ENCODE assay signal across 15 cellular contexts in genomic region chr6:11494786-11495564, GRCh38. TPM values are rescaled to one million over a fixed set of nuclear protein-coding genes. Genes with fewer than 3 reads are reported as not detected.
A peak's percentile ranks its signal among the peaks of the same experiment; 100 is the strongest.
DNase-seq lines count a peak whose midpoint lies in the region; ATAC-seq, FAIRE-seq and TF ChIP-seq lines count a peak whose summit lies in the region.
"Had no signal": no experiment of that assay in that cellular context is flagged by ENCODE, and none has a peak within 500 bp of the region (broad histone marks: within the 10 kb centered on the region; RNA-seq: fewer than 3 reads in every experiment).

No MANE protein-coding gene starts in this region.

- H3K9ac ChIP-seq in astrocyte (ENCODE audit: low read length), result no peak overlapping the region

- no peaks in the 10 kb centered on the region for H3K36me3 Mint-ChIP-seq in astrocyte (ENCODE audit: low read depth, unreplicated experiment)
- H3K36me3 Mint-ChIP-seq in naive B cell, result no peaks in the 10 kb centered on the region
- H3K36me3 Mint-ChIP-seq: activated CD8-positive, alpha-beta memory T cell treated with anti-CD3 and anti-CD28 coated beads, Interleukin-2, amount 10 ng/mL, durations not matched to agents 7 days and 5 days; activated naive CD8-positive, alpha-beta T cell had no signal

- in situ Hi-C loops in G401 (cut with HindIII; ENCODE audit: low sequenced_read_pairs), result no loop called here

- H3K27ac Mint-ChIP-seq in astrocyte (ENCODE audit: unreplicated experiment) (peak overlapping the region; percentile 71), naive B cell (peak overlapping the region in 5 of 6 donors; percentile 26 to 88 (median 78))
- H3K27ac Mint-ChIP-seq: activated CD8-positive, alpha-beta memory T cell treated with anti-CD3 and anti-CD28 coated beads, Interleukin-2, amount 10 ng/mL, durations not matched to agents 7 days and 5 days; activated naive CD8-positive, alpha-beta T cell had no signal

- no peak overlapping the region for H3K4me3 ChIP-seq in astrocyte (ENCODE audit: insufficient read depth, low read depth, low read length)
- H3K4me3 ChIP-seq: thoracic aorta had no signal

- H3K4me1 Mint-ChIP-seq in astrocyte (ENCODE audit: low read depth, unreplicated experiment) (peaks cover 21% of the 10 kb centered on the region), naive B cell (peaks cover 0 to 14% (median 12%) of the 10 kb centered on the region in 3 donors)

- H3K9me3 Mint-ChIP-seq in astrocyte (ENCODE audit: unreplicated experiment), result no peaks in the 10 kb centered on the region
- H3K9me3 Mint-ChIP-seq in naive B cell, result peaks cover 0 to 4% (median 1%) of the 10 kb centered on the region in 7 donors
- H3K9me3 Mint-ChIP-seq: neural crest cell had no signal

- no peak for TF ChIP-seq CTCF in astrocyte (IDR thresholded peaks at IDR 0.05; ENCODE audit: insufficient read depth, low read depth, low read length)

- H3K4me1 ChIP-seq in astrocyte (ENCODE audit: insufficient read depth, low read length), result peaks cover 7% of the 10 kb centered on the region

- no peaks in the 10 kb centered on the region for H3K27me3 Mint-ChIP-seq in astrocyte (ENCODE audit: low read depth, unreplicated experiment)
- no peaks in the 10 kb centered on the region for H3K27me3 Mint-ChIP-seq in naive B cell
- H3K27me3 Mint-ChIP-seq: activated CD8-positive, alpha-beta memory T cell treated with anti-CD3 and anti-CD28 coated beads, Interleukin-2, amount 10 ng/mL, durations not matched to agents 7 days and 5 days; activated naive CD8-positive, alpha-beta T cell had no signal

- peak; percentile 26 for ATAC-seq in GM21529 (IDR thresholded peaks at IDR 0.05; ENCODE audit: unreplicated experiment)
- no peak for ATAC-seq in naive B cell (ENCODE audit: low read depth in 2 of 2)
- no peak for ATAC-seq in HG03159 (IDR thresholded peaks at IDR 0.05; ENCODE audit: unreplicated experiment)
- no peak for ATAC-seq in GM19328 (IDR thresholded peaks at IDR 0.05; ENCODE audit: unreplicated experiment)
- ATAC-seq: activated CD8-positive, alpha-beta memory T cell treated with anti-CD3 and anti-CD28 coated beads, Interleukin-2, amount 10 ng/mL, durations not matched to agents 7 days and 5 days had no signal

- H3K4me3 Mint-ChIP-seq in astrocyte (ENCODE audit: unreplicated experiment) (no peak overlapping the region), naive B cell (peak overlapping the region in 3 of 8 donors; percentile 11 to 65 (median 44))
- H3K4me3 Mint-ChIP-seq: activated CD8-positive, alpha-beta memory T cell treated with anti-CD3 and anti-CD28 coated beads, Interleukin-2, amount 10 ng/mL, durations not matched to agents 7 days and 5 days; activated naive CD8-positive, alpha-beta T cell; neural crest cell had no signal

- no peaks in the 10 kb centered on the region for H3K36me3 ChIP-seq in astrocyte (ENCODE audit: insufficient read depth, low read length)
- H3K36me3 ChIP-seq: thoracic aorta had no signal

- no peak overlapping the region for H3K4me2 ChIP-seq in astrocyte (ENCODE audit: low read length)

- H4K20me1 ChIP-seq in astrocyte (ENCODE audit: insufficient read depth, low read length), result no peaks in the 10 kb centered on the region

- no peak overlapping the region for H3K27ac ChIP-seq in astrocyte (ENCODE audit: low read depth, low read length)

- FAIRE-seq in astrocyte (lab: Jason Lieb, UNC) (no peak), urothelium cell line (lab: Jason Lieb, UNC) (no peak)
- FAIRE-seq: islet of Langerhans had no signal

- peak overlapping the region; percentile 4 for H2AFZ ChIP-seq in astrocyte (ENCODE audit: low read depth, low read length)

- DNase-seq in G401 (ENCODE audit: low spot score) (peak; percentile 49), astrocyte (ENCODE audit: low read depth) (no peak), naive B cell (no peak), urothelium cell line (ENCODE audit: low spot score) (no peak)
- DNase-seq: activated CD8-positive, alpha-beta memory T cell treated with anti-CD3 and anti-CD28 coated beads, Interleukin-2, amount 10 ng/mL, durations not matched to agents 7 days and 5 days; NCI-H1048; NCI-H446 treated with DMSO at 0.1 percent for 48 hours; SHP77 had no signal

- H3K79me2 ChIP-seq in astrocyte (ENCODE audit: insufficient read depth, low read length), result no peaks in the 10 kb centered on the region

- H3K27me3 ChIP-seq in astrocyte (ENCODE audit: insufficient read depth, low read length), result no peaks in the 10 kb centered on the region

- no peaks in the 10 kb centered on the region for H3K9me3 ChIP-seq in astrocyte (ENCODE audit: insufficient read depth, low read depth, low read length)
- H3K9me3 ChIP-seq: thoracic aorta had no signal

RNA-seq across cellular contexts. Expression of gene TMEM170B, which starts 42.6 kb away (rescaled TPM):
- 4.9 and 6.3 TPM in 2 replicates for total RNA-seq in G401 (2014; rRNA removed; shearing (Covaris generic))
- 1.5 and 2.5 TPM in 2 replicates for total RNA-seq in astrocyte
- 1 to 10 TPM in 1 of 6 donors, under 1 TPM in 5; 0.24 to 2.4 (median 0.31) TPM for polyA plus RNA-seq in naive B cell (ENCODE audit: low read depth in 6 of 6)
